Comparison of ENCODE assay signal across 1 cellular context in genomic region chr1:3472088-3472850, GRCh38.
TF ChIP-seq lines count a peak whose summit lies in the region.

No MANE protein-coding gene starts in this region.

TF ChIP-seq in HepG2, 621 proteins besides CTCF, POLR2A, EP300 and RAD21 (continued from another document and continues in another):
- TF ChIP-seq BCL3 (CRISPR knock-in tag; IDR thresholded peaks at IDR 0.05) (peak; percentile 86; the same call in 1 of the 2 replicates), MYC (CRISPR knock-in tag; IDR thresholded peaks at IDR 0.05; ENCODE audit: borderline replicate concordance) (no peak), ONECUT2 (CRISPR knock-in tag; IDR thresholded peaks at IDR 0.05) (no peak), ZBTB25 (CRISPR knock-in tag; IDR thresholded peaks at IDR 0.05) (no peak), ZNF784 (CRISPR knock-in tag; IDR thresholded peaks at IDR 0.05; ENCODE audit: borderline replicate concordance) (0 out of 2 replicates have a peak, but pooled peaks have one; percentile 33), ZNF720 (CRISPR knock-in tag; IDR thresholded peaks at IDR 0.05) (no peak), POLR2G (IDR thresholded peaks at IDR 0.05; ENCODE audit: low read depth, low read length) (no peak), ZBTB33 (CRISPR knock-in tag; IDR thresholded peaks at IDR 0.05) (peak; percentile 98), ZNF230 (CRISPR knock-in tag; IDR thresholded peaks at IDR 0.05) (no peak), IKZF5 (CRISPR knock-in tag; IDR thresholded peaks at IDR 0.05) (no peak), ZNF317 (CRISPR knock-in tag; IDR thresholded peaks at IDR 0.05) (no peak), ZFP91 (CRISPR knock-in tag; IDR thresholded peaks at IDR 0.05; ENCODE audit: borderline replicate concordance) (peak; percentile 59; the same call in 1 of the 2 replicates), ZNF136 (CRISPR knock-in tag; IDR thresholded peaks at IDR 0.05; ENCODE audit: low read depth) (no peak), EEA1 (CRISPR knock-in tag; IDR thresholded peaks at IDR 0.05; ENCODE audit: borderline replicate concordance) (0 out of 2 replicates have a peak, but pooled peaks have one; percentile 40), SALL1 (CRISPR knock-in tag; IDR thresholded peaks at IDR 0.05) (no peak), ZNF451 (CRISPR knock-in tag; IDR thresholded peaks at IDR 0.05) (0 out of 2 replicates have a peak, but pooled peaks have one; percentile 14), ZNF337 (CRISPR knock-in tag; IDR thresholded peaks at IDR 0.05; ENCODE audit: borderline replicate concordance, low read depth) (no peak), SP4 (CRISPR knock-in tag; IDR thresholded peaks at IDR 0.05) (0 out of 2 replicates have a peak, but pooled peaks have one; percentile 37), MTA1 (CRISPR knock-in tag; IDR thresholded peaks at IDR 0.05; ENCODE audit: borderline replicate concordance) (0 out of 2 replicates have a peak, but pooled peaks have one; percentile 22), ZFP36L1 (CRISPR knock-in tag; IDR thresholded peaks at IDR 0.05) (no peak), ZNF672 (CRISPR knock-in tag; IDR thresholded peaks at IDR 0.05) (no peak), ZNF761 (CRISPR knock-in tag; conservative IDR thresholded peaks at IDR 0.05) (no peak), E2F2 (CRISPR knock-in tag; IDR thresholded peaks at IDR 0.05; ENCODE audit: borderline replicate concordance) (no peak), RAD51 (IDR thresholded peaks at IDR 0.05; ENCODE audit: borderline replicate concordance) (no peak), AGO2 (optimal IDR thresholded peaks at IDR 0.05; ENCODE audit: low read depth, low read length) (peak; percentile 46), GABPB1 (CRISPR knock-in tag; IDR thresholded peaks at IDR 0.05) (peak; percentile 6), ZNF274 (CRISPR knock-in tag; IDR thresholded peaks at IDR 0.05) (peak; percentile 2; the same call in 1 of the 2 replicates), KLF16 (CRISPR knock-in tag; IDR thresholded peaks at IDR 0.05) (no peak), ZSCAN29 (CRISPR knock-in tag; conservative IDR thresholded peaks at IDR 0.05) (no peak; the same call in 1 of the 2 replicates), FUBP1 (CRISPR knock-in tag; IDR thresholded peaks at IDR 0.05; ENCODE audit: borderline replicate concordance) (peak; percentile 20; the same call in 1 of the 2 replicates), NFKB2 (CRISPR knock-in tag; IDR thresholded peaks at IDR 0.05; ENCODE audit: borderline replicate concordance) (no peak), UBTF (CRISPR knock-in tag; IDR thresholded peaks at IDR 0.05) (peak; percentile 50; the same call in 1 of the 2 replicates), ZNF724P (CRISPR knock-in tag; IDR thresholded peaks at IDR 0.05; ENCODE audit: borderline replicate concordance) (0 out of 2 replicates have a peak, but pooled peaks have one; percentile 25), HDAC1 (CRISPR knock-in tag; IDR thresholded peaks at IDR 0.05) (no peak), ZNF282 (IDR thresholded peaks at IDR 0.05; ENCODE audit: partially characterized antibody) (no peak), ZNF777 (CRISPR knock-in tag; IDR thresholded peaks at IDR 0.05) (no peak), ZNF407 (CRISPR knock-in tag; IDR thresholded peaks at IDR 0.05; ENCODE audit: not compliant biosample characterization) (peak; percentile 84)
